In genomic region chr5:79499640-79500273, GRCh38 we compare ENCODE assay signal across 21 cellular contexts.
"Had no signal": no experiment of that assay in that cellular context is flagged by ENCODE, and none has a peak within 500 bp of the region (broad histone marks: within the 10 kb centered on the region; RNA-seq: fewer than 3 reads in every experiment).

No MANE protein-coding gene starts in this region.

- H3K36me3 ChIP-seq: colonic mucosa, tibial artery, WERI-Rb-1 had no signal

- H3K4me3 ChIP-seq: body of pancreas, colonic mucosa, lung, tibial artery had no signal

- ATAC-seq: activated T-helper 17 cell treated with anti-CD3 and anti-CD28 coated beads, Interleukin-2, amount 50 U/mL, for 72 hours; body of pancreas; left colon had no signal

- H3K4me3 Mint-ChIP-seq: activated naive CD8-positive, alpha-beta T cell treated with anti-CD3 and anti-CD28 coated beads for 36 hours; activated T-helper 17 cell treated with anti-CD3 and anti-CD28 coated beads, Interleukin-2, amount 50 U/mL, for 72 hours; nephron progenitor cell had no signal

- H3K27me3 Mint-ChIP-seq: activated naive CD8-positive, alpha-beta T cell treated with anti-CD3 and anti-CD28 coated beads for 36 hours; activated T-helper 17 cell treated with anti-CD3 and anti-CD28 coated beads, Interleukin-2, amount 50 U/mL, for 72 hours had no signal

- DNase-seq: activated CD4-positive, alpha-beta T cell treated with anti-CD3 and anti-CD28 coated beads, Interleukin-2, amount 50 U/mL, for 48 hours; activated naive CD4-positive, alpha-beta T cell; activated naive CD8-positive, alpha-beta T cell treated with anti-CD3 and anti-CD28 coated beads for 36 hours; activated T-cell treated with anti-CD3 and anti-CD28 coated beads for 4 hours; body of pancreas; caudate nucleus; colonic mucosa; erythroblast; left colon; nephron progenitor cell; nucleus accumbens; posterior cingulate gyrus; stimulated activated CD4-positive, alpha-beta T cell treated with anti-CD3 and anti-CD28 coated beads, Interleukin-12 subunit alpha, Interleukin-12 subunit beta, amount 100 ng/mL, for 4 hours; stimulated activated CD4-positive, alpha-beta T cell treated with anti-CD3 and anti-CD28 coated beads, Interleukin-1b, Interleukin-23, amount 100 ng/mL, for 48 hours; stimulated activated CD8-positive, alpha-beta memory T cell treated with anti-CD3 and anti-CD28 coated beads, Interleukin-4, amount 100 ng/mL, for 48 hours; stimulated activated naive CD4-positive, alpha-beta T cell treated with Interleukin-2 at 50 U/mL for 16 hours; substantia nigra; tibial artery; WERI-Rb-1 had no signal

- H3K9me3 Mint-ChIP-seq: activated naive CD8-positive, alpha-beta T cell treated with anti-CD3 and anti-CD28 coated beads for 36 hours; activated T-helper 17 cell treated with anti-CD3 and anti-CD28 coated beads, Interleukin-2, amount 50 U/mL, for 72 hours; nephron progenitor cell had no signal

- H3K4me1 Mint-ChIP-seq: activated T-helper 17 cell treated with anti-CD3 and anti-CD28 coated beads, Interleukin-2, amount 50 U/mL, for 72 hours had no signal

- H3K4me1 ChIP-seq: colonic mucosa, tibial artery had no signal

- H3K27ac ChIP-seq: body of pancreas, colonic mucosa, tibial artery, WERI-Rb-1 had no signal

- H3K27me3 ChIP-seq: body of pancreas, colonic mucosa, tibial artery had no signal

- H3K9me3 ChIP-seq: body of pancreas, colonic mucosa, tibial artery had no signal

- H3K27ac Mint-ChIP-seq: activated naive CD8-positive, alpha-beta T cell treated with anti-CD3 and anti-CD28 coated beads for 36 hours; activated T-helper 17 cell treated with anti-CD3 and anti-CD28 coated beads, Interleukin-2, amount 50 U/mL, for 72 hours; nephron progenitor cell had no signal
